22 cellular contexts compared by ENCODE assay signal in the genomic region with DNA sequence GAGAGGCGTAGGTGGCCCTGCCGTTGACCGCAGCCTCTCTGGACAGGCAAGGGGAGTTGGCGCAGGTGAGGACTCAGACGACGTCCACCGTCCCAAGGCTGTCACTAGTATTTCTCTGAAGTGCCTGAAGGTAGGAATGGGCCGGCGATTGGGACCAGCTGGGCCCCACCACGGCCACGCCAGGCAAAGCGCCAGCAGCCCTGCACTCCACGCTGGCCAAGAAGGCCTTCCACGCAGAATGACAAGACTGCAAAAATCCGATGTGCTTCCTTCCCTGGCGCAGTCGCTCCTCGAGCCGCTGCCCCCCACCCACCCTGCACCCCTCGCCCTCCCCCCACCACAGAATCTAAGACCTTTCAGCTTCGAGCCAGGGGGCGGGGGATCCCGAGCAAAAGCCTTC.
"Had no signal": no experiment of that assay in that cellular context is flagged by ENCODE, and none has a peak within 500 bp of the region (broad histone marks: within the 10 kb centered on the region; RNA-seq: fewer than 3 reads in every experiment).

No MANE protein-coding gene starts in this region.

- H3K9me3 ChIP-seq: mucosa of descending colon, neutrophil, testis had no signal

- H3K27me3 ChIP-seq: brain microvascular endothelial cell, neutrophil, testis had no signal

- DNase-seq: activated CD4-positive, alpha-beta T cell treated with anti-CD3 and anti-CD28 coated beads for 4 hours; activated CD4-positive, alpha-beta T cell treated with anti-CD3 and anti-CD28 coated beads, Interleukin-2, amount 50 U/mL, for 4 hours; activated CD8-positive, alpha-beta memory T cell treated with anti-CD3 and anti-CD28 coated beads, Interleukin-2, amount 50 U/mL, for 4 hours; activated gamma-delta T cell; activated naive CD4-positive, alpha-beta T cell treated with anti-CD3 and anti-CD28 coated beads, Interleukin-2, amount 10 ng/mL, durations not matched to agents 7 days and 5 days; activated naive CD8-positive, alpha-beta T cell treated with anti-CD3 and anti-CD28 coated beads, Interleukin-2, amount 10 ng/mL, durations not matched to agents 7 days and 5 days; activated T-cell treated with anti-CD3 and anti-CD28 coated beads, Interleukin-2, amount 50 U/mL, for 1 hour; brain microvascular endothelial cell; foreskin fibroblast; head of caudate nucleus; hippocampal formation; left cardiac atrium; left ventricle myocardium superior; mucosa of descending colon; nephron progenitor cell; retina; stimulated activated CD4-positive, alpha-beta T cell treated with anti-CD3 and anti-CD28 coated beads, Interleukin-15, amount 100 ng/mL, for 24 hours; stimulated activated CD4-positive, alpha-beta T cell treated with anti-CD3 and anti-CD28 coated beads, Interleukin-2, amount 100 ng/mL, for 24 hours; stimulated activated naive B cell treated with anti-CD40 and anti-IgM and Interleukin-4, amounts not matched to agents 10 μg/mL and 1 μg/mL and 100 μg/mL, for 72 hours; T-helper 1 cell; testis had no signal

- H3K36me3 ChIP-seq: brain microvascular endothelial cell, neutrophil had no signal

- ATAC-seq: left cardiac atrium; left ventricle myocardium superior; mucosa of descending colon; stimulated activated naive B cell treated with anti-CD40 and anti-IgM and Interleukin-4, amounts not matched to agents 10 μg/mL and 1 μg/mL and 100 μg/mL, for 72 hours had no signal

- H3K27ac ChIP-seq: brain microvascular endothelial cell, neutrophil, testis had no signal

- H3K4me3 ChIP-seq: mucosa of descending colon, testis had no signal
